8 cellular contexts compared by ENCODE assay signal in the genomic region with DNA sequence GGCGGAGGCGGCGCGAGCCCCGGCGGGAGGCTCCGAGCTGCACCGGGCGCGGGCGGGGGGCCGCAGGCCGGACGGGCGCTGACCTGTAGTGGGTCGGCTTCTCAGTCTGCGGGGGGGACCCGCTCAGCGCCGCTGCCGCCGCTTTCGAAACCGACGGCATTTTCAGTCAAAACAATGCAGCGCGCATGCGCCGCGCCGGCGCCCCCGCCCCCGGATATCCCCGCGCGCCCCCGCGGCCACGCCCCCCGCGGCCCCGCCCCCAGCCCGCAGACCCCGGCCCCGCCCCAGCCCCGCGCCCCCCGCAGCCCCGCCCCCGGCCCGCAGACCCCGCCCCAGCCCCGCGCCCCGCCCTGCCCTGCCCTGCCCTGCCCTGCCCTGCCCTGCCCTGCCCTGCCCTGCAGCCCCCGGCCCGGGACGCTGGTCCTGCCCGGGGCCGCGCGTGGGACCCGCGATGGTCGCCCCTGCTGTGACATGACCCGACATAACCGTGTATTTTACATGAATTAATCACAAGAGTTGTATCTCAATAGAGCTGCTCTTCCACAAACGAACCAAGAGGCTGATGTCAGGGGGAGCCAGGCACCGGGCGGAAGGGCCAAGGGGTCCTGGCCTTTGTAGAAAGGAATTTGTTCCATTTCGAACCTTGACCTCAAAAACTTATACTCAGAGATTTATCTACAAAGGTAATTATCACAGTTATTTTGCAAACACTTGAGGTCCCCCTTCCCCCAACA. TPM values are rescaled to one million over a fixed set of nuclear protein-coding genes. Genes with fewer than 3 reads are reported as not detected.
DNase-seq lines count a peak whose midpoint lies in the region; ATAC-seq and TF ChIP-seq lines count a peak whose summit lies in the region.

A gene with protein sequence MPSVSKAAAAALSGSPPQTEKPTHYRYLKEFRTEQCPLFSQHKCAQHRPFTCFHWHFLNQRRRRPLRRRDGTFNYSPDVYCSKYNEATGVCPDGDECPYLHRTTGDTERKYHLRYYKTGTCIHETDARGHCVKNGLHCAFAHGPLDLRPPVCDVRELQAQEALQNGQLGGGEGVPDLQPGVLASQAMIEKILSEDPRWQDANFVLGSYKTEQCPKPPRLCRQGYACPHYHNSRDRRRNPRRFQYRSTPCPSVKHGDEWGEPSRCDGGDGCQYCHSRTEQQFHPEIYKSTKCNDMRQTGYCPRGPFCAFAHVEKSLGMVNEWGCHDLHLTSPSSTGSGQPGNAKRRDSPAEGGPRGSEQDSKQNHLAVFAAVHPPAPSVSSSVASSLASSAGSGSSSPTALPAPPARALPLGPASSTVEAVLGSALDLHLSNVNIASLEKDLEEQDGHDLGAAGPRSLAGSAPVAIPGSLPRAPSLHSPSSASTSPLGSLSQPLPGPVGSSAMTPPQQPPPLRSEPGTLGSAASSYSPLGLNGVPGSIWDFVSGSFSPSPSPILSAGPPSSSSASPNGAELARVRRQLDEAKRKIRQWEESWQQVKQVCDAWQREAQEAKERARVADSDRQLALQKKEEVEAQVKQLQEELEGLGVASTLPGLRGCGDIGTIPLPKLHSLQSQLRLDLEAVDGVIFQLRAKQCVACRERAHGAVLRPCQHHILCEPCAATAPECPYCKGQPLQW (minus strand): TSS at position 173 of the 734 bp plus-strand sequence. CDS start 13 bp downstream, at position 160.

- peaks cover 15% of the 10 kb centered on the region for H3K36me3 Mint-ChIP-seq in activated CD4-positive, alpha-beta T cell treated with anti-CD3 and anti-CD28 coated beads, Interleukin-2, amount 10 ng/mL, durations not matched to agents 24 days and 14 days (ENCODE audit: low read depth)

- no peaks in the 10 kb centered on the region for H3K9me3 Mint-ChIP-seq in activated CD4-positive, alpha-beta T cell treated with anti-CD3 and anti-CD28 coated beads, Interleukin-2, amount 10 ng/mL, durations not matched to agents 24 days and 14 days

- peaks cover 3% of the 10 kb centered on the region for H3K4me1 ChIP-seq in colonic mucosa

- H3K27ac ChIP-seq in colonic mucosa, result peak within 1 kb of the TSS; percentile 75

- H3K4me3 Mint-ChIP-seq in activated CD4-positive, alpha-beta T cell treated with anti-CD3 and anti-CD28 coated beads, Interleukin-2, amount 10 ng/mL, durations not matched to agents 24 days and 14 days, result peak within 1 kb of the TSS; percentile 85

- H3K4me1 Mint-ChIP-seq in activated CD4-positive, alpha-beta T cell treated with anti-CD3 and anti-CD28 coated beads, Interleukin-2, amount 10 ng/mL, durations not matched to agents 24 days and 14 days, result peaks cover 14% of the 10 kb centered on the region

- H3K9me3 ChIP-seq in colonic mucosa, result no peaks in the 10 kb centered on the region

- DNase-seq in COLO668 (lab: John Stamatoyannopoulos, UW; ENCODE audit: unreplicated experiment) (peak; percentile 56), NCI-H1105 (lab: John Stamatoyannopoulos, UW) (peak; percentile 35), colonic mucosa (peak; percentile 81), left lobe of liver (ENCODE audit: low spot score) (peak; percentile 80), NCI-H446 treated with DMSO at 0.1 percent for 48 hours (lab: John Stamatoyannopoulos, UW) (no peak)
- DNase-seq in activated CD4-positive, alpha-beta T cell treated with anti-CD3 and anti-CD28 coated beads, Interleukin-2, amount 10 ng/mL, durations not matched to agents 24 days and 14 days, result peak; percentile 95
- DNase-seq in stimulated activated CD4-positive, alpha-beta T cell treated with anti-CD3 and anti-CD28 coated beads, Interleukin-2, amount 100 ng/mL, for 24 hours, result peak; percentile 81

- H3K9ac ChIP-seq in colonic mucosa (ENCODE audit: low read depth in 2 of 2, low read length in 2 of 2), result peak within 1 kb of the TSS; percentile 77 to 93

- H3K4me3 ChIP-seq in colonic mucosa, result peak within 1 kb of the TSS; percentile 70

- H3K27me3 ChIP-seq in colonic mucosa, result no peaks in the 10 kb centered on the region

- H3K27ac Mint-ChIP-seq in activated CD4-positive, alpha-beta T cell treated with anti-CD3 and anti-CD28 coated beads, Interleukin-2, amount 10 ng/mL, durations not matched to agents 24 days and 14 days, result peak within 1 kb of the TSS; percentile 94

- intact Hi-C loops in activated CD4-positive, alpha-beta T cell treated with anti-CD3 and anti-CD28 coated beads, Interleukin-2, amount 10 ng/mL, durations not matched to agents 24 days and 14 days (cut with micrococcal nuclease), result no loop called here
- intact Hi-C loops in colonic mucosa (cut with DNase I), result no loop called here

- peak; percentile 34 for ATAC-seq in GM21723 (IDR thresholded peaks at IDR 0.05; ENCODE audit: unreplicated experiment)
- peak; percentile 77 for ATAC-seq in left lobe of liver

- TF ChIP-seq CTCF in colonic mucosa (IDR thresholded peaks at IDR 0.05), result no peak

- no peaks in the 10 kb centered on the region for H3K27me3 Mint-ChIP-seq in activated CD4-positive, alpha-beta T cell treated with anti-CD3 and anti-CD28 coated beads, Interleukin-2, amount 10 ng/mL, durations not matched to agents 24 days and 14 days

- H3K36me3 ChIP-seq in colonic mucosa, result no peaks in the 10 kb centered on the region

RNA-seq across cellular contexts. Expression of the gene that starts here (rescaled TPM):
- total RNA-seq in activated CD4-positive, alpha-beta T cell treated with anti-CD3 and anti-CD28 coated beads, Interleukin-2, amount 10 ng/mL, durations not matched to agents 24 days and 14 days, result 38.4 and 43.9 TPM in 2 replicates
- total RNA-seq in colonic mucosa (10 to 100 TPM; 11.1 to 11.8 TPM), left lobe of liver (14.1 TPM)
